9 cellular contexts compared by ENCODE assay signal in the genomic region with DNA sequence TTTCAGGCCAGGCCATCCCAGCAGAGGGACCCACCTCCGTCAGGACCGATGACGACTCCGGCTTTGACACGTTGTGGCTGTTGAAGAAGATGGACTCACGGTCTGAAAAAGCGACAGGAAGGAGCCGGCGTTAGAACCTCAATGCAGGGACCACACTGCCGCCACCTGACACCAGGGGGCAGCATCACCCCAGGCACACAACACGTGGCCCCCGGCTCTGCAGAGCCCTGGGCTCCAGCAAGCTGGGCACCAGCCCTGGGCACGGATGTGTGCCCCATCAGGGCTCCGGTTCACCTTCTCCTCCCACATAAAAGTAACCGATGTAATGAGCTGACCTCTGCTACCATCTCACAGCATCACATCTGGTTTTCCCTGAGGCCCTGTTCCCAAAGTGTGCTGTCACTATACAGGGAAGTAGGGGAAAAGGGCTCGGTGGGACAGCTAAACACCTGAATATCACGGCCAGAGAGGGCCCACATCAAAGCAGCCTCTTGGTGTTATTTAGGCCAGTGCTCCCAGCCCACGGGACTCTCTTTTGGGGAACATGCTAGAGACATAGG. TPM values are rescaled to one million over a fixed set of nuclear protein-coding genes. Genes with fewer than 3 reads are reported as not detected.
A peak's percentile ranks its signal among the peaks of the same experiment; 100 is the strongest.
DNase-seq lines count a peak whose midpoint lies in the region; ATAC-seq and TF ChIP-seq lines count a peak whose summit lies in the region.
"Had no signal": no experiment of that assay in that cellular context is flagged by ENCODE, and none has a peak within 500 bp of the region (broad histone marks: within the 10 kb centered on the region; RNA-seq: fewer than 3 reads in every experiment).

No MANE protein-coding gene starts in this region.

- no peaks in the 10 kb centered on the region for H3K9me3 ChIP-seq in CD4-positive, alpha-beta memory T cell (ENCODE audit: control insufficient read depth in 1 of 2, low read length in 2 of 2)

- H3K27me3 Mint-ChIP-seq in CD4-positive, alpha-beta memory T cell = no peaks in the 10 kb centered on the region

- ATAC-seq in foreskin keratinocyte (peak; percentile 86), omental fat pad (ENCODE audit: low FRiP score) (peak; percentile 77)

- H3K36me3 ChIP-seq in CD4-positive, alpha-beta memory T cell (ENCODE audit: insufficient read depth, low read length) = no peaks in the 10 kb centered on the region

- H3K4me3 Mint-ChIP-seq in CD4-positive, alpha-beta memory T cell = no peak overlapping the region

- no peaks in the 10 kb centered on the region for H3K27me3 ChIP-seq in CD4-positive, alpha-beta memory T cell (ENCODE audit: insufficient read depth, low read length)
- H3K27me3 ChIP-seq in foreskin keratinocyte = no peaks in the 10 kb centered on the region

- intact Hi-C loops in CD4-positive, alpha-beta memory T cell (cut with micrococcal nuclease) = loop anchor here (1.0 to 5.0 kb wide), 3 partner anchors 160 to 955 kb away; no protein-coding TSS in a partner anchor

- no peaks in the 10 kb centered on the region for H3K4me1 ChIP-seq in CD4-positive, alpha-beta memory T cell (ENCODE audit: insufficient read depth, low read length)
- H3K4me1 ChIP-seq in foreskin keratinocyte = no peaks in the 10 kb centered on the region

- POLR2A ChIA-PET in CD4-positive, alpha-beta memory T cell (lab: Charles Lee; ENCODE audit: partially characterized antibody) = no interaction called here

- CTCF ChIA-PET in CD4-positive, alpha-beta memory T cell (lab: Charles Lee; ENCODE audit: partially characterized antibody) = interaction anchor here (0.5 to 5.4 kb wide), 13 partner anchors 8 to 267 kb away, joined by 3 to 36 read pairs (median 5); no protein-coding TSS in a partner anchor

- H3K9me3 Mint-ChIP-seq in CD4-positive, alpha-beta memory T cell = peaks cover 0 to 2% (median 0%) of the 10 kb centered on the region in 8 donors

- peaks cover 19 to 33% of the 10 kb centered on the region in 2 donors for H3K36me3 Mint-ChIP-seq in CD4-positive, alpha-beta memory T cell

- H3K27ac Mint-ChIP-seq in CD4-positive, alpha-beta memory T cell = peak overlapping the region in 4 of 7 donors; percentile 17 to 25 (median 23)

- peaks cover 3 to 9% (median 5%) of the 10 kb centered on the region in 4 donors for H3K4me1 Mint-ChIP-seq in CD4-positive, alpha-beta memory T cell

- no peak overlapping the region for H3K27ac ChIP-seq in CD4-positive, alpha-beta memory T cell (ENCODE audit: low read depth, low read length)
- no peak overlapping the region for H3K27ac ChIP-seq in foreskin keratinocyte
- H3K27ac ChIP-seq in temporal lobe (ENCODE audit: low read depth, low read length) = peak overlapping the region; percentile 76

- peak; percentile 66 to 76 (median 70) for DNase-seq in CD4-positive, alpha-beta memory T cell
- DNase-seq in GM20000 (ENCODE audit: low spot score) (peak; percentile 94), HuH-7 (ENCODE audit: low spot score) (peak; percentile 91), RPMI8226 (peak; percentile 68), foreskin keratinocyte (peak in 1 of 2 donors; percentile 25), omental fat pad (ENCODE audit: low spot score) (peak; percentile 78)
- peak; percentile 92 for DNase-seq in activated effector memory CD4-positive, alpha-beta T cell treated with anti-CD3 and anti-CD28 coated beads, Interleukin-2, amount 50 U/mL, for 16 hours

- no peak overlapping the region for H3K4me3 ChIP-seq in CD4-positive, alpha-beta memory T cell (ENCODE audit: low read length in 2 of 2)

- TF ChIP-seq CTCF in GM20000 (IDR thresholded peaks at IDR 0.05; ENCODE audit: extremely low read depth, missing control alignments) = peak; percentile 90
- peak; percentile 94 for TF ChIP-seq CTCF in foreskin keratinocyte (conservative IDR thresholded peaks at IDR 0.05)
- TF ChIP-seq CTCF in omental fat pad (IDR thresholded peaks at IDR 0.05) = peak in 2 of 3 donors; percentile 72 to 81

RNA-seq across cellular contexts. Expression of a gene that starts 29.0 kb away (rescaled TPM):
- not detected for total RNA-seq in CD4-positive, alpha-beta memory T cell
- polyA plus RNA-seq in CD4-positive, alpha-beta memory T cell = not detected
- total RNA-seq in foreskin keratinocyte (not detected in 2 replicates), omental fat pad (under 1 TPM in 1 of 4 donors, not detected in 3; 0.69 TPM), temporal lobe (30.2 TPM)
- polyA plus RNA-seq in foreskin keratinocyte = not detected in 2 replicates
- total RNA-seq: T-helper 2 cell treated with Interferon-gamma antibody and Interleukin-4, amounts not matched to agents 100 ng/mL and 5 ng/mL, for 36 hours had no signal

Comparison
In these comparisons a context has a peak if more than half of its experiments do, and no peak if none do; other contexts are left out.
1. RNA of a gene that starts 29.0 kb away (total RNA-seq): 30.2 TPM in temporal lobe (single experiment); not detected in foreskin keratinocyte, not detected in CD4-positive, alpha-beta memory T cell and 0.69 TPM in omental fat pad; every median in the first group is over 10 times any median in the second.
2. Peak in every context shown above with its lines, with median percentiles within 50 percentile points of each other: CTCF ChIP-seq.